16 cellular contexts compared by ENCODE assay signal in genomic region chr16:49514391-49514980, GRCh38.
DNase-seq lines count a peak whose midpoint lies in the region; ATAC-seq and TF ChIP-seq lines count a peak whose summit lies in the region.
"Had no signal": no experiment of that assay in that cellular context is flagged by ENCODE, and none has a peak within 500 bp of the region (broad histone marks: within the 10 kb centered on the region; RNA-seq: fewer than 3 reads in every experiment).

No MANE protein-coding gene starts in this region.

- H2AFZ ChIP-seq in osteoblast (ENCODE audit: low read length) = no peak overlapping the region

- peaks cover 3% of the 10 kb centered on the region for H3K36me3 Mint-ChIP-seq in brain

- H3K4me2 ChIP-seq in osteoblast (ENCODE audit: insufficient read depth, low read length) = no peak overlapping the region

- no peaks in the 10 kb centered on the region for H3K79me2 ChIP-seq in osteoblast (ENCODE audit: insufficient read depth, low read length)

- peak overlapping the region; percentile 22 to 93 (median 50) for H3K27ac Mint-ChIP-seq in brain
- H3K27ac Mint-ChIP-seq: T-helper 1 cell treated with Interleukin-12 subunit alpha and Interleukin-12 subunit beta and Interleukin-4 antibody, amounts not matched to agents 30 μg/mL and 1 μg/mL, for 36 hours had no signal

- H3K4me1 ChIP-seq in A673 (ENCODE audit: insufficient read depth, low read length, poor library complexity, severe bottlenecking) (peaks cover 4% of the 10 kb centered on the region), osteoblast (ENCODE audit: insufficient read depth, low read length) (no peaks in the 10 kb centered on the region)

- POLR2A ChIA-PET in A673 (lab: Charles Lee; ENCODE audit: low non-redundant PET) = no interaction called here

- no peaks in the 10 kb centered on the region for H3K9me3 Mint-ChIP-seq in brain
- H3K9me3 Mint-ChIP-seq: T-helper 1 cell treated with Interleukin-12 subunit alpha and Interleukin-12 subunit beta and Interleukin-4 antibody, amounts not matched to agents 30 μg/mL and 1 μg/mL, for 36 hours had no signal

- BruUV-seq in A673 (replicated peaks; lab: Mats Ljungman, UMichigan) = no TSS peak

- H3K27me3 ChIP-seq in A673 (replicated peaks; ENCODE audit: insufficient read depth, low read depth, low read length, poor library complexity) = no peaks in the 10 kb centered on the region
- no peaks in the 10 kb centered on the region for H3K27me3 ChIP-seq in osteoblast (ENCODE audit: insufficient read depth, low read length)

- peak overlapping the region in 2 of 5 experiments; percentile 9 to 61 for H3K4me3 Mint-ChIP-seq in brain
- H3K4me3 Mint-ChIP-seq: T-helper 1 cell treated with Interleukin-12 subunit alpha and Interleukin-12 subunit beta and Interleukin-4 antibody, amounts not matched to agents 30 μg/mL and 1 μg/mL, for 36 hours had no signal

- CTCF ChIA-PET in A673 (lab: Charles Lee) = no interaction called here

- no peak for ATAC-seq in GM19452 (IDR thresholded peaks at IDR 0.05; ENCODE audit: unreplicated experiment)
- no peak for ATAC-seq in HG03175 (IDR thresholded peaks at IDR 0.05; ENCODE audit: unreplicated experiment)
- ATAC-seq: PC-3 had no signal

- no peaks in the 10 kb centered on the region for H3K36me3 ChIP-seq in A673 (ENCODE audit: insufficient read depth, low read length, poor library complexity, severe bottlenecking)
- no peaks in the 10 kb centered on the region for H3K36me3 ChIP-seq in osteoblast (ENCODE audit: insufficient read depth, low read length)

- peaks cover 53% of the 10 kb centered on the region for H3K4me1 Mint-ChIP-seq in brain

- H3K9me3 ChIP-seq in A673 (ENCODE audit: low read depth, low read length, poor library complexity, severe bottlenecking) (no peaks in the 10 kb centered on the region), osteoblast (ENCODE audit: low read depth, low read length) (no peaks in the 10 kb centered on the region)

- intact Hi-C loops in A673 (cut with micrococcal nuclease; ENCODE audit: unreplicated experiment) = no loop called here

- DNase-seq in A673 (ENCODE audit: low spot score) (peak; percentile 55), D341Med (ENCODE audit: low spot score) (peak; percentile 67), osteoblast (ENCODE audit: insufficient read length, low spot score, missing footprints) (peak; percentile 38), NCI-H146 treated with DMSO at 0.1 percent for 48 hours (lab: John Stamatoyannopoulos, UW; ENCODE audit: unreplicated experiment) (no peak)
- no peak for DNase-seq in activated T-cell treated with anti-CD3 and anti-CD28 coated beads, Interleukin-2, amount 50 U/mL, for 1 hour
- DNase-seq: DMS53, EL, H7, KG1, NCI-H1105 treated with DMSO at 0.1 percent for 48 hours, NCI-H2029, PC-3 had no signal

- H3K4me3 ChIP-seq in A673 (ENCODE audit: low read depth, low read length, poor library complexity, severe bottlenecking) (no peak overlapping the region), osteoblast (ENCODE audit: insufficient read depth, low read length) (no peak overlapping the region)

- TF ChIP-seq CTCF in A673 (conservative IDR thresholded peaks at IDR 0.05; ENCODE audit: low read depth, low read length) = no peak
- TF ChIP-seq CTCF in brain (conservative IDR thresholded peaks at IDR 0.05) = no peak
- no peak for TF ChIP-seq CTCF in osteoblast (IDR thresholded peaks at IDR 0.05; ENCODE audit: extremely low read depth, low read depth, low read length)

- no peak overlapping the region for H3K27ac ChIP-seq in A673 (ENCODE audit: low read depth, low read length, poor library complexity, severe bottlenecking)
- no peak overlapping the region for H3K27ac ChIP-seq in osteoblast (ENCODE audit: low read depth, low read length)

- no peaks in the 10 kb centered on the region for H4K20me1 ChIP-seq in osteoblast (ENCODE audit: insufficient read depth, low read length)

- H3K27me3 Mint-ChIP-seq in brain = peaks cover 16% of the 10 kb centered on the region

Comparison
In these comparisons a context has a peak if more than half of its experiments do, and no peak if none do; other contexts are left out.
1. DNase-seq: peak in A673 (single experiment), D341Med (single experiment) and osteoblast (single experiment); none in activated T-cell treated with anti-CD3 and anti-CD28 coated beads, Interleukin-2, amount 50 U/mL, for 1 hour (single experiment) and NCI-H146 treated with DMSO at 0.1 percent for 48 hours (single experiment).